In genomic region chr15:72207576-72208085, GRCh38 we compare ENCODE assay signal across 2 cellular contexts.
TF ChIP-seq lines count a peak whose summit lies in the region.

No MANE protein-coding gene starts in this region.

TF ChIP-seq in HepG2, 621 proteins besides CTCF, POLR2A, EP300 and RAD21:
- TF ChIP-seq RBFOX2 (IDR thresholded peaks at IDR 0.05; ENCODE audit: low read depth, low read length) (peak; percentile 14; the same call in 1 of the 2 replicates), RBM22 (optimal IDR thresholded peaks at IDR 0.05; ENCODE audit: low read length) (peak; percentile 89), PRDM15 (CRISPR knock-in tag; IDR thresholded peaks at IDR 0.05) (no peak)

TF ChIP-seq in GM12878, 131 proteins besides CTCF, POLR2A, EP300 and RAD21:
- TF ChIP-seq POLR2AphosphoS2 (IDR thresholded peaks at IDR 0.05; ENCODE audit: low read depth, low read length) (peak; percentile 34; the same call in 1 of the 2 replicates), SIN3A (IDR thresholded peaks at IDR 0.05; ENCODE audit: low read depth, low read length) (no peak)
